Comparison of ENCODE assay signal across 8 cellular contexts in genomic region chr15:66502491-66502890, GRCh38. TPM values are rescaled to one million over a fixed set of nuclear protein-coding genes. Genes with fewer than 3 reads are reported as not detected.
A peak's percentile ranks its signal among the peaks of the same experiment; 100 is the strongest.
DNase-seq lines count a peak whose midpoint lies in the region; ATAC-seq and TF ChIP-seq lines count a peak whose summit lies in the region.

No MANE protein-coding gene starts in this region.

- TF ChIP-seq CTCF in PC-9 (conservative IDR thresholded peaks at IDR 0.05): no peak
- no peak for TF ChIP-seq CTCF in endothelial cell (IDR thresholded peaks at IDR 0.05; ENCODE audit: unreplicated experiment)
- no peak for TF ChIP-seq CTCF in psoas muscle (IDR thresholded peaks at IDR 0.05)
- no peak for TF ChIP-seq CTCF in lower leg skin (IDR thresholded peaks at IDR 0.05)

- BruUV-seq in PC-9 (replicated peaks; lab: Mats Ljungman, UMichigan): no TSS peak

- peaks cover 57% of the 10 kb centered on the region for H4K20me1 ChIP-seq in PC-9 (ENCODE audit: insufficient read depth)

- H2AFZ ChIP-seq in PC-9: no peak overlapping the region

- H3K9me3 ChIP-seq in PC-9 (ENCODE audit: insufficient read depth, low read depth) (no peaks in the 10 kb centered on the region), psoas muscle (no peaks in the 10 kb centered on the region)

- H3K36me3 ChIP-seq in PC-9 (ENCODE audit: low read depth): peaks cover 45% of the 10 kb centered on the region
- H3K36me3 ChIP-seq in psoas muscle (ENCODE audit: insufficient read depth in 1 of 2, low read depth in 1 of 2): peaks cover 11 to 58% of the 10 kb centered on the region in 2 donors

- peaks cover 15% of the 10 kb centered on the region for H3K4me1 ChIP-seq in PC-9 (replicated peaks; ENCODE audit: insufficient read depth)
- peaks cover 29% of the 10 kb centered on the region for H3K4me1 ChIP-seq in psoas muscle

- peaks cover 71% of the 10 kb centered on the region for H3K79me2 ChIP-seq in PC-9 (ENCODE audit: low read depth)

- peak overlapping the region; percentile 100; the same call in 1 of the 2 replicates for H3K4me3 ChIP-seq in PC-9
- H3K4me3 ChIP-seq in psoas muscle: peak overlapping the region; percentile 85
- no peak overlapping the region for H3K4me3 ChIP-seq in lower leg skin (ENCODE audit: low read depth, poor library complexity, severe bottlenecking)

- 70 to 75% (median 71%) methylated on average over 10 of the region's 10 CpGs for WGBS in psoas muscle, 3 donors
- 80 to 81% methylated on average over 10 of the region's 10 CpGs for WGBS in lower leg skin, 2 donors

- peaks cover 71% of the 10 kb centered on the region for H3F3A ChIP-seq in PC-9 (ENCODE audit: insufficient read depth, low read depth)

- peak overlapping the region; percentile 85 for H3K4me2 ChIP-seq in PC-9

- ATAC-seq in psoas muscle: no peak

- no peak for TF ChIP-seq POLR2A in lower leg skin (IDR thresholded peaks at IDR 0.05)

- peak overlapping the region; percentile 99 for H3K4me3 Mint-ChIP-seq in endothelial cell (ENCODE audit: unreplicated experiment)

- peaks cover 35% of the 10 kb centered on the region for H3K36me3 Mint-ChIP-seq in endothelial cell (ENCODE audit: low read depth, unreplicated experiment)

- no peaks in the 10 kb centered on the region for H3K9me2 ChIP-seq in PC-9 (ENCODE audit: insufficient read depth)

- peak overlapping the region; percentile 70 for H3K27ac Mint-ChIP-seq in endothelial cell (ENCODE audit: unreplicated experiment)

- POLR2A ChIA-PET in PC-9 (lab: Charles Lee; ENCODE audit: unreplicated experiment): no interaction called here

- H3K27me3 Mint-ChIP-seq in endothelial cell (ENCODE audit: unreplicated experiment): peaks cover 3% of the 10 kb centered on the region

- H3K27me3 ChIP-seq in PC-9 (ENCODE audit: insufficient read depth, low read depth): no peaks in the 10 kb centered on the region
- no peaks in the 10 kb centered on the region for H3K27me3 ChIP-seq in psoas muscle (ENCODE audit: insufficient read depth in 3 of 3, low read length in 2 of 3)

- peak; percentile 60 for DNase-seq in DMS 273 (lab: John Stamatoyannopoulos, UW; ENCODE audit: unreplicated experiment)
- no peak for DNase-seq in DMS 273 treated with DMSO at 0.1 percent for 48 hours (lab: John Stamatoyannopoulos, UW)
- no peak for DNase-seq in PC-9
- DNase-seq in endothelial cell (ENCODE audit: low spot score): no peak
- no peak for DNase-seq in psoas muscle
- DNase-seq in D341Med (ENCODE audit: low spot score): no peak
- no peak for DNase-seq in lower leg skin (ENCODE audit: low spot score in 2 of 2)
- DNase-seq in substantia nigra (lab: John Stamatoyannopoulos, UW): no peak

- H3K27ac ChIP-seq in PC-9 (peak overlapping the region; percentile 91; the same call in 1 of the 2 replicates), psoas muscle (peak overlapping the region; percentile 14), substantia nigra (ENCODE audit: low read depth, low read length, poor library complexity, severe bottlenecking) (no peak overlapping the region)

- H3K9me3 Mint-ChIP-seq in endothelial cell (ENCODE audit: unreplicated experiment): no peaks in the 10 kb centered on the region

- peaks cover 41% of the 10 kb centered on the region for H3K4me1 Mint-ChIP-seq in endothelial cell (ENCODE audit: unreplicated experiment)

- CTCF ChIA-PET in PC-9 (lab: Charles Lee): no interaction called here

- intact Hi-C loops in PC-9 (cut with micrococcal nuclease; ENCODE audit: unreplicated experiment) (loop anchor here (10.0 kb wide), 1 partner anchor 598 kb away; no protein-coding TSS in a partner anchor), psoas muscle (cut with DNase I) (no loop called here), lower leg skin (cut with DNase I; ENCODE audit: low total_unique reads) (loop anchor here (5.0 kb wide), 1 partner anchor 1290 kb away; the partner anchor contains the start of gene CILP)

RNA-seq across cellular contexts. Expression of gene RPL4, which starts 2.2 kb away (rescaled TPM):
- total RNA-seq in PC-9 (2021): 1,859 and 2,320 TPM in 2 replicates
- total RNA-seq in endothelial cell (ENCODE audit: unreplicated experiment): 3,652 TPM
- total RNA-seq in psoas muscle: 1,000 to 10,000 TPM; 1,435 to 2,180 (median 2,033) TPM
- 1,000 to 10,000 TPM; 2,343 to 3,153 (median 2,635) TPM for polyA plus RNA-seq in psoas muscle
- 1,000 to 10,000 TPM; 4,479 to 8,244 (median 6,347) TPM for total RNA-seq in lower leg skin

RNA-seq across cellular contexts. Expression of gene ZWILCH, which starts 2.6 kb away (rescaled TPM):
- total RNA-seq in PC-9 (2021): 26.3 and 30.3 TPM in 2 replicates
- total RNA-seq in endothelial cell (ENCODE audit: unreplicated experiment): 19.3 TPM
- total RNA-seq in psoas muscle: 1 to 10 TPM; 2.2 to 4.2 (median 2.6) TPM
- 1 to 10 TPM; 1.5 to 4.5 (median 2.9) TPM for polyA plus RNA-seq in psoas muscle
- 1 to 10 TPM; 2.3 to 4.9 (median 3.6) TPM for total RNA-seq in lower leg skin

RNA-seq across cellular contexts. Expression of gene SNAPC5, which starts 4.9 kb away (rescaled TPM):
- total RNA-seq in PC-9 (2021) (15.8 and 17.9 TPM in 2 replicates), endothelial cell (ENCODE audit: unreplicated experiment) (16.2 TPM), psoas muscle (10 to 100 TPM; 32.7 to 50.3 (median 33.4) TPM), lower leg skin (10 to 100 TPM; 17.1 to 26.3 (median 23.6) TPM)
- polyA plus RNA-seq in psoas muscle: 10 to 100 TPM; 34.7 to 86.0 (median 51.8) TPM

Comparison
In these comparisons a context has a peak if more than half of its experiments do, and no peak if none do; other contexts are left out.
1. intact Hi-C loops: an anchor here in PC-9 (10.0 kb wide) and lower leg skin (5.0 kb wide); none called in psoas muscle.